In the genomic region with DNA sequence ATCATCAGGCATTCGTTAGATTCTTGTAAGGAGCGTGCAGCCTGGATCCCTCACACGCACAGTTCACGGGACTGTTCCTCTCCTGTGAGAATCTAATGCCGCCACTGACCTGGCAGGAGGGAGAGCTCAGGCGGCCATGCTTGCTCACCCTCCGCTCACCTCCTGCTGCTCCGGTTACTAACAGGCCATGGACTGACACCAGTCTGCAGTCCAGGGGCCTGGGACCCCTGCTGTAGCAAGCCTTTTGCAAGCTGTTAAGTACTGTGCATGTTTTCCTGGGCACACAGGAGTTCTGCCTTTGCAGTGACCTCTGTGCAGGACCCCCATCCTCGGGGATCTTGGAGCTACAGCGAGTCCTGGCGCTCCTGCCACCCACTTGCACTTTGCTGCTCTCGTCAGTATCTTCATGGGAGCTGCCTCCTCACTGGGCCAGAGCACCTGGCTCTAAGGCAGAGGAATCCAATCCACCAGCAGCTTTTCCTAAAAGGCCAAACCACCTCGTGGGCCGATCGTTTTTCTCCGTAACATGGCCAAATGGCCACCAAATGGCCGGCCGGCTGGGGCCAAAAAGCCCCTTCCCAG, we compare ENCODE assay signal across 30 cellular contexts.
"Had no signal": no experiment of that assay in that cellular context is flagged by ENCODE, and none has a peak within 500 bp of the region (broad histone marks: within the 10 kb centered on the region; RNA-seq: fewer than 3 reads in every experiment).

No MANE protein-coding gene starts in this region.

- H3K4me1 Mint-ChIP-seq: central memory CD8-positive, alpha-beta T cell; naive B cell had no signal

- H3K36me3 Mint-ChIP-seq: naive B cell had no signal

- H3K27ac Mint-ChIP-seq: activated T-helper 1 cell treated with anti-CD3 and anti-CD28 coated beads, Interleukin-12 subunit alpha, Interleukin-12 subunit beta, Interleukin-2, Interleukin-4 antibody, amounts not matched to agents 30 ng/mL and 10 ng/mL and 1 ng/mL, durations not matched to agents 14 hours and 24 hours and 36 hours; naive B cell; nephron progenitor cell; T-helper 1 cell treated with Interleukin-12 subunit alpha and Interleukin-12 subunit beta and Interleukin-4 antibody, amounts not matched to agents 30 μg/mL and 1 μg/mL, for 36 hours had no signal

- H3K36me3 ChIP-seq: esophagus squamous epithelium, left lung, pancreas, prostate gland, tibial nerve had no signal

- DNase-seq: activated CD4-positive, alpha-beta T cell treated with anti-CD3 and anti-CD28 coated beads for 4 hours; activated CD4-positive, alpha-beta T cell treated with anti-CD3 and anti-CD28 coated beads, Interleukin-2, amount 50 U/mL, for 4 hours; activated effector memory CD4-positive, alpha-beta T cell treated with anti-CD3 and anti-CD28 coated beads, Interleukin-2, amount 50 U/mL, for 16 hours; activated naive CD4-positive, alpha-beta T cell treated with anti-CD3 and anti-CD28 coated beads, Interleukin-2, amount 50 U/mL, for 16 hours; activated T-cell treated with anti-CD3 and anti-CD28 coated beads, Interleukin-2, amount 50 U/mL, for 1 hour; amygdala; dermis blood vessel endothelial cell; effector CD4-positive, alpha-beta T cell; esophagus squamous epithelium; foreskin melanocyte; left lung; naive B cell; pancreas; retina; stimulated activated CD4-positive, alpha-beta T cell treated with anti-CD3 and anti-CD28 coated beads, Interleukin-15, amount 100 ng/mL, for 24 hours; stimulated activated CD4-positive, alpha-beta T cell treated with anti-CD3 and anti-CD28 coated beads, Interleukin-2, amount 100 ng/mL, for 24 hours; stimulated activated naive CD4-positive, alpha-beta T cell treated with Interleukin-2 at 50 U/mL for 16 hours; T-helper 9 cell had no signal

- H3K9me3 Mint-ChIP-seq: activated T-helper 1 cell treated with anti-CD3 and anti-CD28 coated beads, Interleukin-12 subunit alpha, Interleukin-12 subunit beta, Interleukin-2, Interleukin-4 antibody, amounts not matched to agents 30 ng/mL and 10 ng/mL and 1 ng/mL, durations not matched to agents 14 hours and 24 hours and 36 hours; central memory CD8-positive, alpha-beta T cell; T-helper 1 cell treated with Interleukin-12 subunit alpha and Interleukin-12 subunit beta and Interleukin-4 antibody, amounts not matched to agents 30 μg/mL and 1 μg/mL, for 36 hours had no signal

- FAIRE-seq: endometrium, pancreas, TTC549 had no signal

- ATAC-seq: left lung, pancreas, sciatic nerve had no signal

- H3K4me3 Mint-ChIP-seq: activated T-helper 1 cell treated with anti-CD3 and anti-CD28 coated beads, Interleukin-12 subunit alpha, Interleukin-12 subunit beta, Interleukin-2, Interleukin-4 antibody, amounts not matched to agents 30 ng/mL and 10 ng/mL and 1 ng/mL, durations not matched to agents 14 hours and 24 hours and 36 hours; central memory CD8-positive, alpha-beta T cell; naive B cell; nephron progenitor cell; T-helper 1 cell treated with Interleukin-12 subunit alpha and Interleukin-12 subunit beta and Interleukin-4 antibody, amounts not matched to agents 30 μg/mL and 1 μg/mL, for 36 hours had no signal

- H3K27ac ChIP-seq: epithelial cell of prostate, esophagus squamous epithelium, left lung, pancreas, prostate gland, tibial nerve, VCaP had no signal

- H3K4me1 ChIP-seq: esophagus squamous epithelium, left lung, pancreas, prostate gland, tibial nerve had no signal

- H3K9me3 ChIP-seq: esophagus squamous epithelium, left lung, pancreas, prostate gland, tibial nerve had no signal

- H3K4me3 ChIP-seq: esophagus squamous epithelium, left lung, lung, pancreas, prostate gland, tibial nerve had no signal
